16 cellular contexts compared by ENCODE assay signal in the genomic region with DNA sequence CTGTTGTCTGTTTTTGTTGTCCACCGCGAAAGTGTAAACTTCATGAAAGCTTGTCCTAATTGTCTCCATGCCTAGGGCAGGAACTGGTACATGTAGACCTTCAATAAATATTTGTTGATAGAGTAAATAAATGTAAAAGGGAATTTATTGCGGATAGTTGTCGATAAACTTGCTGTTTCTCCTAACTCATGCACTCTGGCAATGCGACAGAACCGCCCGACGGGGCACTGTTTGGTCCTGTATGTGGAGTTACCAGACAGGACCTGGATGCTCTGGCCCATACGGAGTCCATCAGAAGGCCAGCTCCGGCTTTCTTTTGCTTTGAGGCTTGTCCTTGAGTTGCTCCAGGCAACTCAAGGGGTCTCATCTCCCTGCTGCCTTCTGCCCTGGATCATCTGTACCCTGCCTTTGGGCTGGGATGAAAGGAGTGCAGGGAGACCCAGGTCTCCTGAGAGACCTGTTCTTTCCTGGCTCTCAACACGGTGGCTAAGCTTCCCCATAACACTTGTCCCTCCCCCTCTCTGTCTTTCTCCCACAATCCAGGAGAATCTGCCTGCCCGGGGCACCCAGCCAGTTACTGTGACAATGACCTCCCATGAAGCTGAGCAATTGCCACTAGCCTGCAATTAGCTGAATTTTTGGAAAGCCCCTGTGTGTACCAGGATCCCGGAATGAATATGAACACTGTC.
A peak's percentile ranks its signal among the peaks of the same experiment; 100 is the strongest.
DNase-seq lines count a peak whose midpoint lies in the region; TF ChIP-seq lines count a peak whose summit lies in the region.
"Had no signal": no experiment of that assay in that cellular context is flagged by ENCODE, and none has a peak within 500 bp of the region (broad histone marks: within the 10 kb centered on the region; RNA-seq: fewer than 3 reads in every experiment).

No MANE protein-coding gene starts in this region.

- CTCF ChIA-PET in OCI-LY7 (lab: Charles Lee; ENCODE audit: unreplicated experiment), result no interaction called here

- H3K79me2 ChIP-seq in OCI-LY7 (ENCODE audit: insufficient read depth, low read depth, low read length), result no peaks in the 10 kb centered on the region

- no peak overlapping the region for H2AFZ ChIP-seq in OCI-LY7 (ENCODE audit: low read length)

- no peak for TF ChIP-seq POLR2A in esophagus muscularis mucosa (IDR thresholded peaks at IDR 0.05; ENCODE audit: low read depth)

- 81% methylated on average over 13 of the region's 13 CpGs for WGBS in esophagus muscularis mucosa

- no peaks in the 10 kb centered on the region for H4K20me1 ChIP-seq in OCI-LY7 (ENCODE audit: insufficient read depth, low read length)

- no peaks in the 10 kb centered on the region for H3K4me1 ChIP-seq in esophagus muscularis mucosa
- no peaks in the 10 kb centered on the region for H3K4me1 ChIP-seq in OCI-LY7 (ENCODE audit: insufficient read depth, low read length, poor library complexity, severe bottlenecking)
- H3K4me1 ChIP-seq: HAP-1 had no signal

- no peaks in the 10 kb centered on the region for H3K9me2 ChIP-seq in OCI-LY7 (ENCODE audit: insufficient read depth, low read length)

- H3K4me2 ChIP-seq in OCI-LY7 (ENCODE audit: low read length), result no peak overlapping the region

- no peak for TF ChIP-seq EP300 in esophagus muscularis mucosa (IDR thresholded peaks at IDR 0.05)

- H3K4me3 ChIP-seq in esophagus muscularis mucosa (no peak overlapping the region), OCI-LY7 (ENCODE audit: low read depth, low read length, poor library complexity, severe bottlenecking) (no peak overlapping the region)
- H3K4me3 ChIP-seq: HAP-1 had no signal

- DNase-seq in G401 (ENCODE audit: low spot score) (peak; percentile 2), M059J (ENCODE audit: low read depth) (peak; percentile 6), esophagus muscularis mucosa (ENCODE audit: extremely low spot score) (peak; percentile 77), retina (peak; percentile 17), OCI-LY7 (ENCODE audit: low spot score) (no peak), NCI-H1436 (lab: John Stamatoyannopoulos, UW) (no peak), DMS153 (lab: John Stamatoyannopoulos, UW) (no peak), AG08396 (ENCODE audit: low spot score) (no peak)
- DNase-seq: BE2C, DMS 273 treated with DMSO at 0.1 percent for 48 hours, NCI-H1694 treated with DMSO at 0.1 percent for 48 hours, NCI-H2171, NCI-H446 treated with DMSO at 0.1 percent for 48 hours, NCI-H82, SHP77 had no signal

- in situ Hi-C loops in G401 (cut with HindIII; ENCODE audit: low sequenced_read_pairs), result no loop called here

- H3K9me3 ChIP-seq in esophagus muscularis mucosa, result no peaks in the 10 kb centered on the region
- H3K9me3 ChIP-seq in OCI-LY7 (ENCODE audit: low read length), result no peaks in the 10 kb centered on the region
- H3K9me3 ChIP-seq: BE2C had no signal

- TF ChIP-seq CTCF in esophagus muscularis mucosa (IDR thresholded peaks at IDR 0.05) (no peak), OCI-LY7 (conservative IDR thresholded peaks at IDR 0.05; ENCODE audit: low read length) (no peak)

- no peak overlapping the region for H3K27ac ChIP-seq in esophagus muscularis mucosa (replicated peaks in 1 of 4)
- H3K27ac ChIP-seq in OCI-LY7 (ENCODE audit: low read depth, low read length, poor library complexity, severe bottlenecking), result no peak overlapping the region

- H3K36me3 ChIP-seq in esophagus muscularis mucosa (no peaks in the 10 kb centered on the region), OCI-LY7 (ENCODE audit: insufficient read depth, low read length) (no peaks in the 10 kb centered on the region)
- H3K36me3 ChIP-seq: BE2C, HAP-1 had no signal

- BruUV-seq in OCI-LY7 (replicated peaks; lab: Mats Ljungman, UMichigan), result no TSS peak

- peaks cover 0 to 9% (median 0%) of the 10 kb centered on the region in 4 donors for H3K27me3 ChIP-seq in esophagus muscularis mucosa
- H3K27me3 ChIP-seq: BE2C had no signal

- intact Hi-C loops in esophagus muscularis mucosa (cut with DNase I), result no loop called here
- intact Hi-C loops in OCI-LY7 (cut with micrococcal nuclease; ENCODE audit: unreplicated experiment), result no loop called here

- POLR2A ChIA-PET in OCI-LY7 (lab: Charles Lee), result no interaction called here

Comparison
In these comparisons a context has a peak if more than half of its experiments do, and no peak if none do; other contexts are left out.
1. DNase-seq: peak in G401 (single experiment), M059J (single experiment), esophagus muscularis mucosa (single experiment) and retina (single experiment); none in OCI-LY7 (single experiment), NCI-H1436 (single experiment), DMS153 (single experiment) and AG08396 (single experiment).